In the genomic region with DNA sequence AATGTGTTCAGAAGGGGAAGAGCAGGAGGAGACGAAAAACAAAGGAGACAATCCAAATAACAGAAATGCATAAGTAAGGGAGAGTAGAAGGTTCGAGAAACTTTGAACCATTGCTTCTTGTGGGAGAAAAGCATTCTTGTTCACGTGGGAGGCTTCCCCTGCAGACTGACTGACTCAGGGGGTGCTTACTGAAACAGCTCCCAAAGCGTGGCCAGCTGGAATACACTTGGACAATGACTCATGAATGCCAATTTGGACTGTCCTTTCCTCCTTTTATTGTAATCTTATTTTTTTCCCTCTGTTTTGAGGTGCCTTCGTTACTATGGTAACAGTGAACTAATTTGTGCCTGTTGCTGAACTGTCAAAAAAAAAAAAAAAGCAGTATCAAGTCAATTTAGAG, we compare ENCODE assay signal across 13 cellular contexts.
DNase-seq lines count a peak whose midpoint lies in the region; ATAC-seq, FAIRE-seq and TF ChIP-seq lines count a peak whose summit lies in the region.
"Had no signal": no experiment of that assay in that cellular context is flagged by ENCODE, and none has a peak within 500 bp of the region (broad histone marks: within the 10 kb centered on the region; RNA-seq: fewer than 3 reads in every experiment).

No MANE protein-coding gene starts in this region.

- TF ChIP-seq CTCF in epithelial cell of proximal tubule (conservative IDR thresholded peaks at IDR 0.05; ENCODE audit: low read depth, low read length) = no peak

- FAIRE-seq in RCC 7860 (lab: Jason Lieb, UNC) = no peak

- DNase-seq in GM03348 (ENCODE audit: low spot score) = peak; percentile 87
- DNase-seq in RCC 7860 (ENCODE audit: low spot score) = peak; percentile 35
- DNase-seq in epithelial cell of proximal tubule (ENCODE audit: low read depth) = peak; percentile 57
- DNase-seq in non-pigmented ciliary epithelial cell (ENCODE audit: low read depth) = peak; percentile 84
- DNase-seq in DMS79 (lab: John Stamatoyannopoulos, UW) = no peak
- DNase-seq in putamen (ENCODE audit: low spot score) = no peak
- no peak for DNase-seq in activated CD4-positive, alpha-beta T cell treated with anti-CD3 and anti-CD28 coated beads for 48 hours
- DNase-seq: activated CD4-positive, alpha-beta T cell treated with anti-CD3 and anti-CD28 coated beads for 36 hours; DND-41; heart left ventricle; nephron progenitor cell; Peyer's patch had no signal

- no peak for ATAC-seq in HG02610 (IDR thresholded peaks at IDR 0.05; ENCODE audit: unreplicated experiment)
- ATAC-seq: activated CD4-positive, alpha-beta T cell treated with anti-CD3 and anti-CD28 coated beads for 36 hours; heart left ventricle had no signal

- no peak overlapping the region for H3K4me3 ChIP-seq in epithelial cell of proximal tubule (ENCODE audit: low read depth, low read length)
- H3K4me3 ChIP-seq: heart left ventricle, Peyer's patch had no signal

Comparison
In these comparisons a context has a peak if more than half of its experiments do, and no peak if none do; other contexts are left out.
1. DNase-seq: peak in GM03348 (single experiment), RCC 7860 (single experiment), epithelial cell of proximal tubule (single experiment) and non-pigmented ciliary epithelial cell (single experiment); none in DMS79 (single experiment), putamen (single experiment) and activated CD4-positive, alpha-beta T cell treated with anti-CD3 and anti-CD28 coated beads for 48 hours (single experiment).